Comparison of ENCODE assay signal across 9 cellular contexts in genomic region chr6:52664185-52664990, GRCh38. TPM values are rescaled to one million over a fixed set of nuclear protein-coding genes. Genes with fewer than 3 reads are reported as not detected.
DNase-seq lines count a peak whose midpoint lies in the region; ATAC-seq and TF ChIP-seq lines count a peak whose summit lies in the region.
"Had no signal": no experiment of that assay in that cellular context is flagged by ENCODE, and none has a peak within 500 bp of the region (broad histone marks: within the 10 kb centered on the region; RNA-seq: fewer than 3 reads in every experiment).

No MANE protein-coding gene starts in this region.

- peaks cover 2 to 51% (median 29%) of the 10 kb centered on the region in 4 donors for H3K4me1 ChIP-seq in liver (ENCODE audit: control insufficient read depth in 4 of 4, insufficient read depth in 4 of 4, low read length in 3 of 4)

- no peaks in the 10 kb centered on the region for H3K9me3 Mint-ChIP-seq in activated CD4-positive, alpha-beta T cell treated with anti-CD3 and anti-CD28 coated beads, Interleukin-2, amount 10 ng/mL, durations not matched to agents 7 days and 5 days
- H3K9me3 Mint-ChIP-seq: brain had no signal

- H3K27ac Mint-ChIP-seq in activated CD4-positive, alpha-beta T cell treated with anti-CD3 and anti-CD28 coated beads, Interleukin-2, amount 10 ng/mL, durations not matched to agents 7 days and 5 days, result no peak overlapping the region
- H3K27ac Mint-ChIP-seq: brain had no signal

- DNase-seq in CD1c-positive myeloid dendritic cell (ENCODE audit: extremely low spot score), result peak; percentile 88
- DNase-seq in NCI-H510A (lab: John Stamatoyannopoulos, UW), result peak; percentile 99
- peak; percentile 81 for DNase-seq in activated CD4-positive, alpha-beta T cell treated with anti-CD3 and anti-CD28 coated beads, Interleukin-2, amount 10 ng/mL, durations not matched to agents 7 days and 5 days
- DNase-seq in ecto neural progenitor cell (ENCODE audit: low spot score), result peak; percentile 95
- DNase-seq in stimulated activated CD4-positive, alpha-beta T cell treated with anti-CD3 and anti-CD28 coated beads, Interleukin-2, amount 100 ng/mL, for 48 hours, result peak; percentile 62

- H3K9me3 ChIP-seq in liver (ENCODE audit: control insufficient read depth in 4 of 4, low read length in 3 of 4), result no peaks in the 10 kb centered on the region

- CTCF ChIA-PET in activated CD4-positive, alpha-beta T cell treated with anti-CD3 and anti-CD28 coated beads, Interleukin-2, amount 10 ng/mL, durations not matched to agents 7 days and 5 days (lab: Charles Lee), result no interaction called here

- no peaks in the 10 kb centered on the region for H3K27me3 ChIP-seq in liver (ENCODE audit: control insufficient read depth in 4 of 4, insufficient read depth in 4 of 4, low read length in 3 of 4)

- H3K27ac ChIP-seq in liver (ENCODE audit: low read depth in 1 of 2, low read length in 2 of 2), result peak overlapping the region; percentile 59 to 81

- no peak for TF ChIP-seq CTCF in liver (IDR thresholded peaks at IDR 0.05; ENCODE audit: low read depth, low read length, missing input control)

- H3K27me3 Mint-ChIP-seq in activated CD4-positive, alpha-beta T cell treated with anti-CD3 and anti-CD28 coated beads, Interleukin-2, amount 10 ng/mL, durations not matched to agents 7 days and 5 days, result no peaks in the 10 kb centered on the region
- H3K27me3 Mint-ChIP-seq: brain had no signal

- peaks cover 3% of the 10 kb centered on the region for H3K36me3 Mint-ChIP-seq in activated CD4-positive, alpha-beta T cell treated with anti-CD3 and anti-CD28 coated beads, Interleukin-2, amount 10 ng/mL, durations not matched to agents 7 days and 5 days (ENCODE audit: low read depth)

- H3K9ac ChIP-seq in liver (ENCODE audit: low read depth in 1 of 2, low read length in 2 of 2), result peak overlapping the region; percentile 47 to 87

- peak overlapping the region; percentile 66 to 91 (median 85) for H3K4me3 ChIP-seq in liver (ENCODE audit: low read depth in 1 of 3, low read length in 3 of 3)

- ATAC-seq in GM19351 (IDR thresholded peaks at IDR 0.05; ENCODE audit: unreplicated experiment) (peak; percentile 87), HG03457 (IDR thresholded peaks at IDR 0.05; ENCODE audit: unreplicated experiment) (peak; percentile 81)

- POLR2A ChIA-PET in activated CD4-positive, alpha-beta T cell treated with anti-CD3 and anti-CD28 coated beads, Interleukin-2, amount 10 ng/mL, durations not matched to agents 7 days and 5 days (lab: Charles Lee), result no interaction called here

- H3K36me3 ChIP-seq in liver (ENCODE audit: control insufficient read depth in 4 of 4, insufficient read depth in 3 of 4, low read depth in 1 of 4, low read length in 3 of 4), result peaks cover 0 to 3% (median under 1%) of the 10 kb centered on the region in 4 donors

- H3K4me3 Mint-ChIP-seq in activated CD4-positive, alpha-beta T cell treated with anti-CD3 and anti-CD28 coated beads, Interleukin-2, amount 10 ng/mL, durations not matched to agents 7 days and 5 days, result no peak overlapping the region
- H3K4me3 Mint-ChIP-seq: brain had no signal

- peaks cover 10% of the 10 kb centered on the region for H3K4me1 Mint-ChIP-seq in activated CD4-positive, alpha-beta T cell treated with anti-CD3 and anti-CD28 coated beads, Interleukin-2, amount 10 ng/mL, durations not matched to agents 7 days and 5 days

- TF ChIP-seq RAD21 in liver (IDR thresholded peaks at IDR 0.05), result no peak

- WGBS in liver, result 2% methylated on average over 53 of the region's 53 CpGs

TF ChIP-seq in liver, 16 proteins besides CTCF, POLR2A, EP300 and RAD21:
- peak; percentile 38 to 58 for TF ChIP-seq HNF4A (conservative IDR thresholded peaks at IDR 0.05)
- TF ChIP-seq, protein P1, sequence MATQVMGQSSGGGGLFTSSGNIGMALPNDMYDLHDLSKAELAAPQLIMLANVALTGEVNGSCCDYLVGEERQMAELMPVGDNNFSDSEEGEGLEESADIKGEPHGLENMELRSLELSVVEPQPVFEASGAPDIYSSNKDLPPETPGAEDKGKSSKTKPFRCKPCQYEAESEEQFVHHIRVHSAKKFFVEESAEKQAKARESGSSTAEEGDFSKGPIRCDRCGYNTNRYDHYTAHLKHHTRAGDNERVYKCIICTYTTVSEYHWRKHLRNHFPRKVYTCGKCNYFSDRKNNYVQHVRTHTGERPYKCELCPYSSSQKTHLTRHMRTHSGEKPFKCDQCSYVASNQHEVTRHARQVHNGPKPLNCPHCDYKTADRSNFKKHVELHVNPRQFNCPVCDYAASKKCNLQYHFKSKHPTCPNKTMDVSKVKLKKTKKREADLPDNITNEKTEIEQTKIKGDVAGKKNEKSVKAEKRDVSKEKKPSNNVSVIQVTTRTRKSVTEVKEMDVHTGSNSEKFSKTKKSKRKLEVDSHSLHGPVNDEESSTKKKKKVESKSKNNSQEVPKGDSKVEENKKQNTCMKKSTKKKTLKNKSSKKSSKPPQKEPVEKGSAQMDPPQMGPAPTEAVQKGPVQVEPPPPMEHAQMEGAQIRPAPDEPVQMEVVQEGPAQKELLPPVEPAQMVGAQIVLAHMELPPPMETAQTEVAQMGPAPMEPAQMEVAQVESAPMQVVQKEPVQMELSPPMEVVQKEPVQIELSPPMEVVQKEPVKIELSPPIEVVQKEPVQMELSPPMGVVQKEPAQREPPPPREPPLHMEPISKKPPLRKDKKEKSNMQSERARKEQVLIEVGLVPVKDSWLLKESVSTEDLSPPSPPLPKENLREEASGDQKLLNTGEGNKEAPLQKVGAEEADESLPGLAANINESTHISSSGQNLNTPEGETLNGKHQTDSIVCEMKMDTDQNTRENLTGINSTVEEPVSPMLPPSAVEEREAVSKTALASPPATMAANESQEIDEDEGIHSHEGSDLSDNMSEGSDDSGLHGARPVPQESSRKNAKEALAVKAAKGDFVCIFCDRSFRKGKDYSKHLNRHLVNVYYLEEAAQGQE (IDR thresholded peaks at IDR 0.05), result peak; percentile 94
- TF ChIP-seq RXRA (IDR thresholded peaks at IDR 0.05), result peak in 1 of 2 donors; percentile 18
- peak; percentile 83 for TF ChIP-seq SP1 (IDR thresholded peaks at IDR 0.05)
- peak; percentile 45 for TF ChIP-seq HNF4G (IDR thresholded peaks at IDR 0.05)
- peak; percentile 36 for TF ChIP-seq MAX (IDR thresholded peaks at IDR 0.05)
- TF ChIP-seq ATF3 (IDR thresholded peaks at IDR 0.05), result no peak
- TF ChIP-seq FOXA1 (IDR thresholded peaks at IDR 0.05), result no peak
- no peak for TF ChIP-seq FOXA2 (IDR thresholded peaks at IDR 0.05)
- peak; percentile 5 to 23 for TF ChIP-seq JUND (IDR thresholded peaks at IDR 0.05)
- no peak for TF ChIP-seq GABPA (IDR thresholded peaks at IDR 0.05 in 1 of 2, conservative IDR thresholded peaks at IDR 0.05 in 1 of 2)
- TF ChIP-seq, protein P2, sequence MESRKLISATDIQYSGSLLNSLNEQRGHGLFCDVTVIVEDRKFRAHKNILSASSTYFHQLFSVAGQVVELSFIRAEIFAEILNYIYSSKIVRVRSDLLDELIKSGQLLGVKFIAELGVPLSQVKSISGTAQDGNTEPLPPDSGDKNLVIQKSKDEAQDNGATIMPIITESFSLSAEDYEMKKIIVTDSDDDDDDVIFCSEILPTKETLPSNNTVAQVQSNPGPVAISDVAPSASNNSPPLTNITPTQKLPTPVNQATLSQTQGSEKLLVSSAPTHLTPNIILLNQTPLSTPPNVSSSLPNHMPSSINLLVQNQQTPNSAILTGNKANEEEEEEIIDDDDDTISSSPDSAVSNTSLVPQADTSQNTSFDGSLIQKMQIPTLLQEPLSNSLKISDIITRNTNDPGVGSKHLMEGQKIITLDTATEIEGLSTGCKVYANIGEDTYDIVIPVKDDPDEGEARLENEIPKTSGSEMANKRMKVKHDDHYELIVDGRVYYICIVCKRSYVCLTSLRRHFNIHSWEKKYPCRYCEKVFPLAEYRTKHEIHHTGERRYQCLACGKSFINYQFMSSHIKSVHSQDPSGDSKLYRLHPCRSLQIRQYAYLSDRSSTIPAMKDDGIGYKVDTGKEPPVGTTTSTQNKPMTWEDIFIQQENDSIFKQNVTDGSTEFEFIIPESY (IDR thresholded peaks at IDR 0.05), result peak; percentile 75
- TF ChIP-seq EGR1 (IDR thresholded peaks at IDR 0.05; ENCODE audit: low read depth in 2 of 2), result no peak
- peak; percentile 56 for TF ChIP-seq NR2F2 (IDR thresholded peaks at IDR 0.05)
- peak; percentile 96 for TF ChIP-seq TAF1 (conservative IDR thresholded peaks at IDR 0.05)
- TF ChIP-seq YY1 (IDR thresholded peaks at IDR 0.05), result peak; percentile 44

RNA-seq across cellular contexts. Expression of gene TMEM14A, which starts 6.5 kb away (rescaled TPM):
- 10 to 100 TPM; 22.5 to 25.3 TPM for total RNA-seq in activated CD4-positive, alpha-beta T cell treated with anti-CD3 and anti-CD28 coated beads, Interleukin-2, amount 10 ng/mL, durations not matched to agents 7 days and 5 days
- total RNA-seq in liver, result 10 to 100 TPM; 15.6 to 22.9 TPM
- 10 to 100 TPM; 23.0 to 63.6 TPM for polyA plus RNA-seq in liver

Comparison
In these comparisons a context has a peak if more than half of its experiments do, and no peak if none do; other contexts are left out.
1. Peak in every context shown above with its lines: DNase-seq, ATAC-seq, H3K4me3 ChIP-seq and H3K27ac ChIP-seq.